ENCODE assay signal across 16 cellular contexts in the genomic region with DNA sequence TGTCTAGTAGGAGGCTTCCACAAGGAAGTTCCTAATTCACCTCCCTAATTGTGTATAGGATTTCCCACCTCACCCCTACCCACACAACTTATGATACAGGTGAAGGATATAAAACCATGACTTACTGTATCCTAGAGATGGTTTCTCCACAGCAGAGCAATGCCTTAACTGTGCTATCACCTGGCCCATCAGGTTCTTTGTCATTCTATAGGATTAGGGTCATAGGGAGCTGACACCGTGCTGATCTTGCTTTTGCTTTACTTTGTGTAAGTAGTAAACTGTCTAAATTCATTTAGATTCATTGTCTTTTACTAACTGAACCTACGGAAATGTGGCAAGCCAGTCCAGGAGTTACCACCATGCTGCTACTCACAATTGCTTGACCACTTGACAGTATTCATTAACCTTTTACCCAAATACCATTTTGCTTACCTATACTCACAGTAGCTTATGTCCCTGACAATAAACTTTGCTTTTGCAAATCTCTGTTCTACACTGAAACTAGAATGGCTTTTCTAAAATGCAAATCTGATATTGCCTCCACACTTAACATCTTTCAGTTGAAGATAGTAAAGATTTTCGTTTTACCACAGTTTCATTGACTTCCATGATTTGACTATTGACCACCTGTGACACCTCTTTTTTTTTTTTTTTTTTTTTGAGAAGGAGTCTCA.
DNase-seq lines count a peak whose midpoint lies in the region; ATAC-seq and TF ChIP-seq lines count a peak whose summit lies in the region.
"Had no signal": no experiment of that assay in that cellular context is flagged by ENCODE, and none has a peak within 500 bp of the region (broad histone marks: within the 10 kb centered on the region; RNA-seq: fewer than 3 reads in every experiment).

No MANE protein-coding gene starts in this region.

- intact Hi-C loops in PC-9 (cut with micrococcal nuclease; ENCODE audit: unreplicated experiment), result no loop called here
- intact Hi-C loops in mucosa of descending colon (cut with DNase I, micrococcal nuclease), result no loop called here

- H2AFZ ChIP-seq in PC-9, result 0 out of 2 replicates have a peak overlapping the region, but pooled peaks have one; percentile 12
- no peak overlapping the region for H2AFZ ChIP-seq in hepatocyte
- H2AFZ ChIP-seq in osteoblast (ENCODE audit: low read length), result no peak overlapping the region

- CTCF ChIA-PET in PC-9 (lab: Charles Lee), result interaction anchor here (0.7 kb wide), 3 partner anchors 255 to 1981 kb away, joined by 6 to 9 read pairs (median 7); no protein-coding TSS in a partner anchor

- H3K27ac ChIP-seq in PC-9 (no peak overlapping the region), hepatocyte (no peak overlapping the region), osteoblast (ENCODE audit: low read depth, low read length) (no peak overlapping the region)
- H3K27ac ChIP-seq: colonic mucosa had no signal

- TF ChIP-seq CTCF in PC-9 (conservative IDR thresholded peaks at IDR 0.05) (no peak), mucosa of descending colon (IDR thresholded peaks at IDR 0.05) (no peak), hepatocyte (IDR thresholded peaks at IDR 0.05; ENCODE audit: poor library complexity) (no peak), osteoblast (IDR thresholded peaks at IDR 0.05; ENCODE audit: extremely low read depth, low read depth, low read length) (no peak)

- no peaks in the 10 kb centered on the region for H3F3A ChIP-seq in PC-9 (ENCODE audit: insufficient read depth, low read depth)

- H3K36me3 ChIP-seq in PC-9 (ENCODE audit: low read depth) (no peaks in the 10 kb centered on the region), mucosa of descending colon (ENCODE audit: low read depth) (no peaks in the 10 kb centered on the region), hepatocyte (replicated peaks; ENCODE audit: insufficient read depth, low read depth) (no peaks in the 10 kb centered on the region), osteoblast (ENCODE audit: insufficient read depth, low read length) (no peaks in the 10 kb centered on the region)
- H3K36me3 ChIP-seq: colonic mucosa had no signal

- H3K4me2 ChIP-seq in PC-9 (no peak overlapping the region), hepatocyte (no peak overlapping the region), osteoblast (ENCODE audit: insufficient read depth, low read length) (no peak overlapping the region)

- no TSS peak for BruUV-seq in PC-9 (replicated peaks; lab: Mats Ljungman, UMichigan)

- H4K20me1 ChIP-seq in PC-9 (ENCODE audit: insufficient read depth), result no peaks in the 10 kb centered on the region
- H4K20me1 ChIP-seq in hepatocyte (ENCODE audit: insufficient read depth, poor library complexity, severe bottlenecking), result no peaks in the 10 kb centered on the region
- no peaks in the 10 kb centered on the region for H4K20me1 ChIP-seq in osteoblast (ENCODE audit: insufficient read depth, low read length)

- ATAC-seq in GM18520 (IDR thresholded peaks at IDR 0.05; ENCODE audit: unreplicated experiment) (peak; percentile 67), GM21381 (IDR thresholded peaks at IDR 0.05; ENCODE audit: unreplicated experiment) (peak; percentile 74), HG02852 (IDR thresholded peaks at IDR 0.05; ENCODE audit: unreplicated experiment) (peak; percentile 77), mucosa of descending colon (no peak)
- ATAC-seq: activated T-helper 17 cell treated with anti-CD3 and anti-CD28 coated beads, Interleukin-2, amount 50 U/mL, for 72 hours; right cardiac atrium had no signal

- H3K79me2 ChIP-seq in PC-9 (ENCODE audit: low read depth), result no peaks in the 10 kb centered on the region
- H3K79me2 ChIP-seq in hepatocyte, result no peaks in the 10 kb centered on the region
- H3K79me2 ChIP-seq in osteoblast (ENCODE audit: insufficient read depth, low read length), result no peaks in the 10 kb centered on the region

- H3K4me3 ChIP-seq in PC-9 (no peak overlapping the region), mucosa of descending colon (no peak overlapping the region), hepatocyte (no peak overlapping the region), osteoblast (ENCODE audit: insufficient read depth, low read length) (no peak overlapping the region)
- H3K4me3 ChIP-seq: colonic mucosa had no signal

- POLR2A ChIA-PET in PC-9 (lab: Charles Lee; ENCODE audit: unreplicated experiment), result no interaction called here

- DNase-seq in PC-9 (no peak), kidney glomerular epithelial cell (lab: John Stamatoyannopoulos, UW) (no peak), mucosa of descending colon (no peak), hepatocyte (ENCODE audit: low spot score) (no peak), osteoblast (ENCODE audit: insufficient read length, low spot score, missing footprints) (no peak)
- DNase-seq: anterior cingulate cortex, colonic mucosa, glutamatergic neuron, mesendoderm, NCI-H2081, NCI-H748 treated with DMSO at 0.1 percent for 48 hours, right cardiac atrium had no signal

- WGBS in hepatocyte (ENCODE audit: low lambda C conversion rate, missing lambda C conversion rate), result 74% methylated on average over 3 of the region's 3 CpGs

- H3K9me2 ChIP-seq in PC-9 (ENCODE audit: insufficient read depth) (no peaks in the 10 kb centered on the region), hepatocyte (replicated peaks; ENCODE audit: insufficient read depth) (no peaks in the 10 kb centered on the region)

- H3K27me3 ChIP-seq in PC-9 (ENCODE audit: insufficient read depth, low read depth) (no peaks in the 10 kb centered on the region), hepatocyte (no peaks in the 10 kb centered on the region), osteoblast (ENCODE audit: insufficient read depth, low read length) (no peaks in the 10 kb centered on the region)
- H3K27me3 ChIP-seq: colonic mucosa had no signal

- no peaks in the 10 kb centered on the region for H3K4me1 ChIP-seq in PC-9 (replicated peaks; ENCODE audit: insufficient read depth)
- H3K4me1 ChIP-seq in mucosa of descending colon (ENCODE audit: low read depth), result no peaks in the 10 kb centered on the region
- H3K4me1 ChIP-seq in hepatocyte (ENCODE audit: insufficient read depth), result no peaks in the 10 kb centered on the region
- no peaks in the 10 kb centered on the region for H3K4me1 ChIP-seq in osteoblast (ENCODE audit: insufficient read depth, low read length)
- H3K4me1 ChIP-seq: colonic mucosa had no signal

- H3K9me3 ChIP-seq in PC-9 (ENCODE audit: insufficient read depth, low read depth), result no peaks in the 10 kb centered on the region
- no peaks in the 10 kb centered on the region for H3K9me3 ChIP-seq in mucosa of descending colon
- H3K9me3 ChIP-seq in hepatocyte (ENCODE audit: low read depth), result no peaks in the 10 kb centered on the region
- no peaks in the 10 kb centered on the region for H3K9me3 ChIP-seq in osteoblast (ENCODE audit: low read depth, low read length)
- H3K9me3 ChIP-seq: colonic mucosa had no signal
